Comparison of ENCODE assay signal across 25 cellular contexts in the genomic region with DNA sequence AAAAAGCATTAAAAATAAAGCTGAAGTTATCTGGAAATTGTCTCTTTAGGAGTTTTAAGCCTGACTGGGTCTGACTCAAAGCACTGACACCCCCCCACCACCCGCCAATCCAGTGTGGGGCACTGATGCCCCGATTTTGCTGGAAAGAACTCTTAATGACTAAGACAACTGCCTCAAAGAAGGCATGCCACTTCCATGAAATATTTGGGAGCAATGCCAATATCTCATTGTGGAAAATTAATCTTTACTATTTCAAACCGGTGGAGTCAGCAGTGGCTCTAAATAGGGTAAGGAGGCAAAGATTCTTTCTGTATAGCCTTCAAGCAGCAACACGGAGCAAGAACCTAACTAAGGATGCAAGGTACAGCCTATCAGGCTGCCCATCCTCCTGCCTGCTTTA. TPM values are rescaled to one million over a fixed set of nuclear protein-coding genes. Genes with fewer than 3 reads are reported as not detected.
DNase-seq lines count a peak whose midpoint lies in the region; ATAC-seq, FAIRE-seq and TF ChIP-seq lines count a peak whose summit lies in the region.
"Had no signal": no experiment of that assay in that cellular context is flagged by ENCODE, and none has a peak within 500 bp of the region (broad histone marks: within the 10 kb centered on the region; RNA-seq: fewer than 3 reads in every experiment).

No MANE protein-coding gene starts in this region.

- peak; percentile 13 for ATAC-seq in omental fat pad (ENCODE audit: low FRiP score)
- no peak for ATAC-seq in GM18907 (IDR thresholded peaks at IDR 0.05; ENCODE audit: unreplicated experiment)
- ATAC-seq: activated naive CD4-positive, alpha-beta T cell treated with anti-CD3 and anti-CD28 coated beads, Interleukin-2, amount 50 U/mL, for 72 hours; activated T-helper 17 cell treated with anti-CD3 and anti-CD28 coated beads, Interleukin-2, amount 50 U/mL, for 72 hours; psoas muscle; Right ventricle myocardium inferior had no signal

- no peaks in the 10 kb centered on the region for H3K9me2 ChIP-seq in SK-N-SH

- no peak overlapping the region for H3K4me3 ChIP-seq in SK-N-SH (ENCODE audit: low read depth in 2 of 2, low read length in 1 of 2)
- no peak overlapping the region for H3K4me3 ChIP-seq in fibroblast of lung (replicated peaks in 1 of 4; ENCODE audit: control extremely low read depth in 1 of 4, insufficient read depth in 1 of 4, low read depth in 3 of 4, low read length in 4 of 4)
- H3K4me3 ChIP-seq: psoas muscle, stomach, tibial nerve had no signal

- peak in 1 of 2 experiments; percentile 47; a peak in 1 of 4 replicates for TF ChIP-seq EP300 in SK-N-SH (IDR thresholded peaks at IDR 0.05; ENCODE audit: borderline replicate concordance in 1 of 2, low read depth in 1 of 2, low read length in 1 of 2)

- 29% methylated on average over 4 of the region's 4 CpGs for WGBS in SK-N-SH (ENCODE audit: low lambda C conversion rate)

- H3K9ac ChIP-seq in SK-N-SH (no peak overlapping the region; the same call in 1 of the 2 replicates), fibroblast of lung (ENCODE audit: insufficient read depth, low read length) (no peak overlapping the region)
- H3K9ac ChIP-seq: KMS-11 had no signal

- H2AFZ ChIP-seq in SK-N-SH (ENCODE audit: low read depth) (no peak overlapping the region), fibroblast of lung (ENCODE audit: low read length) (no peak overlapping the region)

- CTCF ChIA-PET in SK-N-SH (lab: Yijun Ruan, JAX), result interaction anchor here (2.4 kb wide), 1 partner anchor 59 kb away, joined by 6 read pairs; no protein-coding TSS in a partner anchor

- TF ChIP-seq CTCF in SK-N-SH (IDR thresholded peaks at IDR 0.05), result no peak
- no peak for TF ChIP-seq CTCF in fibroblast of lung (conservative IDR thresholded peaks at IDR 0.05 in 1 of 2, IDR thresholded peaks at IDR 0.05 in 1 of 2; ENCODE audit: low read depth in 1 of 2, low read length in 2 of 2)
- no peak for TF ChIP-seq CTCF in omental fat pad (IDR thresholded peaks at IDR 0.05)

- H3K79me2 ChIP-seq in SK-N-SH (ENCODE audit: insufficient read depth) (peaks cover 55% of the 10 kb centered on the region), fibroblast of lung (ENCODE audit: control insufficient read depth, insufficient read depth, low read length) (peaks cover 5% of the 10 kb centered on the region)

- H3K27ac ChIP-seq in SK-N-SH (ENCODE audit: low read depth in 2 of 2, low read length in 1 of 2) (peak overlapping the region in 1 of 2 experiments; percentile 30; a peak in 2 of 4 replicates), fibroblast of lung (ENCODE audit: insufficient read depth, low read length) (no peak overlapping the region)
- H3K27ac ChIP-seq: KMS-11, psoas muscle, stomach had no signal

- TF ChIP-seq POLR2A in H54 (IDR thresholded peaks at IDR 0.05; ENCODE audit: low read depth, low read length), result no peak

- H3K9me3 ChIP-seq in SK-N-SH, result no peaks in the 10 kb centered on the region
- no peaks in the 10 kb centered on the region for H3K9me3 ChIP-seq in fibroblast of lung (ENCODE audit: control insufficient read depth, insufficient read depth, low read depth, low read length)
- H3K9me3 ChIP-seq: psoas muscle, stomach, tibial nerve had no signal

- DNase-seq in H54 (ENCODE audit: insufficient read length, low spot score) (no peak), SK-N-SH (no peak), fibroblast of lung (ENCODE audit: low read depth in 2 of 2) (peak; percentile 36 to 42), omental fat pad (ENCODE audit: low spot score) (no peak), cerebellar cortex (ENCODE audit: low spot score) (no peak), NCI-H2081 (lab: John Stamatoyannopoulos, UW) (no peak), Kasumi-1 (lab: John Stamatoyannopoulos, UW) (no peak)
- DNase-seq: activated B cell treated with CpG ODN at 0.5 μM for 24 hours; activated CD4-positive, alpha-beta T cell treated with anti-CD3 and anti-CD28 coated beads, Interleukin-2, amount 50 U/mL, for 48 hours; activated CD8-positive, alpha-beta memory T cell treated with anti-CD3 and anti-CD28 coated beads, Interleukin-2, amount 50 U/mL, for 4 hours; CD4-positive, CD25-positive, alpha-beta regulatory T cell; effector CD4-positive, alpha-beta T cell; GOT3; kidney; NCI-H1048; NCI-H187 treated with DMSO at 0.1 percent for 48 hours; psoas muscle; stomach; T1000 had no signal

- POLR2A ChIA-PET in SK-N-SH (lab: Yijun Ruan, JAX), result interaction anchor here (0.9 to 1.2 kb wide), 2 partner anchors 23 kb away, joined by 3 to 4 read pairs; partner anchors contain the start of genes PJVK and PRKRA

- peaks cover 9% of the 10 kb centered on the region for H3F3A ChIP-seq in SK-N-SH (replicated peaks; ENCODE audit: insufficient read depth)

- FAIRE-seq in H54 (lab: Jason Lieb, UNC), result peak; percentile 20
- FAIRE-seq: kidney had no signal

- H3K36me3 ChIP-seq in SK-N-SH (replicated peaks in 1 of 2; ENCODE audit: control insufficient read depth in 1 of 2, insufficient read depth in 2 of 2, low read length in 1 of 2) (peaks cover 5 to 13% of the 10 kb centered on the region in 2 experiments), fibroblast of lung (ENCODE audit: control insufficient read depth, insufficient read depth, low read length) (no peaks in the 10 kb centered on the region)

- H4K20me1 ChIP-seq in SK-N-SH (ENCODE audit: insufficient read depth) (no peaks in the 10 kb centered on the region; the same call in 1 of the 2 replicates), fibroblast of lung (ENCODE audit: control insufficient read depth, extremely low read depth, insufficient read depth, low read length) (no peaks in the 10 kb centered on the region)

- no peaks in the 10 kb centered on the region for H3K27me3 ChIP-seq in SK-N-SH (ENCODE audit: insufficient read depth)
- no peaks in the 10 kb centered on the region for H3K27me3 ChIP-seq in fibroblast of lung (ENCODE audit: control insufficient read depth, insufficient read depth, low read length)
- H3K27me3 ChIP-seq: stomach, tibial nerve had no signal

- H3K4me1 ChIP-seq in SK-N-SH (ENCODE audit: control insufficient read depth in 1 of 2, insufficient read depth in 2 of 2, low read depth in 1 of 2, low read length in 1 of 2), result peaks cover 7 to 14% of the 10 kb centered on the region in 2 experiments
- peaks cover 2% of the 10 kb centered on the region for H3K4me1 ChIP-seq in fibroblast of lung (ENCODE audit: control insufficient read depth, extremely low read depth, insufficient read depth, low read length)

- TF ChIP-seq RAD21 in SK-N-SH (IDR thresholded peaks at IDR 0.05; ENCODE audit: low read length), result no peak

- H3K4me2 ChIP-seq in SK-N-SH (peak overlapping the region; percentile 32), fibroblast of lung (ENCODE audit: extremely low read depth, insufficient read depth, low read length) (no peak overlapping the region)
- H3K4me2 ChIP-seq: KMS-11 had no signal

TF ChIP-seq in SK-N-SH, 30 proteins besides CTCF, POLR2A, EP300 and RAD21 (continues in another document):
- TF ChIP-seq EZH2phosphoT487 (IDR thresholded peaks at IDR 0.05; ENCODE audit: borderline replicate concordance, low read depth) (no peak), FOXM1 (IDR thresholded peaks at IDR 0.05; ENCODE audit: low read depth) (no peak), TEAD4 (IDR thresholded peaks at IDR 0.05; ENCODE audit: borderline replicate concordance, insufficient read depth) (0 out of 2 replicates have a peak, but pooled peaks have one; percentile 17), POLR2AphosphoS5 (IDR thresholded peaks at IDR 0.05; ENCODE audit: low read depth, low read length) (no peak), RCOR1 (IDR thresholded peaks at IDR 0.05; ENCODE audit: low read length) (no peak), JUND (IDR thresholded peaks at IDR 0.05) (peak; percentile 65), FOXJ3 (CRISPR knock-in tag; IDR thresholded peaks at IDR 0.05) (no peak)
- TF ChIP-seq, protein P1, sequence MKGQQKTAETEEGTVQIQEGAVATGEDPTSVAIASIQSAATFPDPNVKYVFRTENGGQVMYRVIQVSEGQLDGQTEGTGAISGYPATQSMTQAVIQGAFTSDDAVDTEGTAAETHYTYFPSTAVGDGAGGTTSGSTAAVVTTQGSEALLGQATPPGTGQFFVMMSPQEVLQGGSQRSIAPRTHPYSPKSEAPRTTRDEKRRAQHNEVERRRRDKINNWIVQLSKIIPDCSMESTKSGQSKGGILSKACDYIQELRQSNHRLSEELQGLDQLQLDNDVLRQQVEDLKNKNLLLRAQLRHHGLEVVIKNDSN (IDR thresholded peaks at IDR 0.05; ENCODE audit: borderline replicate concordance, low read depth), result no peak

RNA-seq across cellular contexts. Expression of gene FKBP7, which starts 4.5 kb away (rescaled TPM):
- 34.7 and 35.6 TPM in 2 replicates for polyA plus RNA-seq in SK-N-SH (2012; rRNA removed)
- 50.4 and 59.5 TPM in 2 replicates for polyA plus RNA-seq in SK-N-SH (2012; cell fraction: cytosol; rRNA removed)
- 20.1 and 20.2 TPM in 2 replicates for polyA plus RNA-seq in SK-N-SH (2012; cell fraction: nucleus; rRNA removed)
- 47.5 and 54.3 TPM in 2 replicates for total RNA-seq in fibroblast of lung
- 46.1 and 57.7 TPM in 2 replicates for polyA plus RNA-seq in fibroblast of lung
- polyA plus RNA-seq in fibroblast of lung (2012), result 38.1 and 42.8 TPM in 2 replicates
- polyA minus RNA-seq in fibroblast of lung (ENCODE audit: low replicate concordance), result 2.6 and 4.1 TPM in 2 replicates
- total RNA-seq in omental fat pad, result 10 to 100 TPM in 3 of 4 donors, 1 to 10 TPM in 1; 6.8 to 17.5 (median 15.3) TPM

RNA-seq across cellular contexts. Expression of gene PLEKHA3, which starts 6.3 kb away (rescaled TPM):
- polyA plus RNA-seq in SK-N-SH (2012; rRNA removed) (5.7 and 6.4 TPM in 2 replicates), fibroblast of lung (26.3 and 34.6 TPM in 2 replicates)
- 8.2 and 18.3 TPM in 2 replicates for polyA plus RNA-seq in SK-N-SH (2012; cell fraction: cytosol; rRNA removed)
- 2.0 and 5.1 TPM in 2 replicates for polyA plus RNA-seq in SK-N-SH (2012; cell fraction: nucleus; rRNA removed)
- total RNA-seq in fibroblast of lung (5.9 and 6.2 TPM in 2 replicates), omental fat pad (10 to 100 TPM in 3 of 4 donors, 1 to 10 TPM in 1; 9.4 to 13.2 (median 11.2) TPM)
- 9.0 and 12.0 TPM in 2 replicates for polyA plus RNA-seq in fibroblast of lung (2012)
- 2.1 and 2.4 TPM in 2 replicates for polyA minus RNA-seq in fibroblast of lung (ENCODE audit: low replicate concordance)

RNA-seq across cellular contexts. Expression of gene PJVK, which starts 22.8 kb away (rescaled TPM):
- polyA plus RNA-seq in SK-N-SH (2012; rRNA removed) (5.3 and 10.8 TPM in 2 replicates), fibroblast of lung (0.89 and 1.4 TPM in 2 replicates)
- 1.8 TPM in 2 replicates for polyA plus RNA-seq in SK-N-SH (2012; cell fraction: cytosol; rRNA removed)
- 21.4 and 54.0 TPM in 2 replicates for polyA plus RNA-seq in SK-N-SH (2012; cell fraction: nucleus; rRNA removed)
- total RNA-seq in fibroblast of lung (2.1 and 4.3 TPM in 2 replicates), omental fat pad (1 to 10 TPM; 2.2 to 2.8 (median 2.5) TPM)
- 0.92 and 1.0 TPM in 2 replicates for polyA plus RNA-seq in fibroblast of lung (2012)
- polyA minus RNA-seq in fibroblast of lung (ENCODE audit: low replicate concordance), result not detected in 2 replicates

RNA-seq across cellular contexts. Expression of gene PRKRA, which starts 23.0 kb away (rescaled TPM):
- polyA plus RNA-seq in SK-N-SH (2012; rRNA removed) (35.7 and 44.3 TPM in 2 replicates), fibroblast of lung (46.3 and 54.6 TPM in 2 replicates)
- polyA plus RNA-seq in SK-N-SH (2012; cell fraction: cytosol; rRNA removed), result 42.6 and 44.6 TPM in 2 replicates
- 38.9 and 48.6 TPM in 2 replicates for polyA plus RNA-seq in SK-N-SH (2012; cell fraction: nucleus; rRNA removed)
- total RNA-seq in fibroblast of lung (40.5 and 45.7 TPM in 2 replicates), omental fat pad (10 to 100 TPM; 50.7 to 67.4 (median 60.4) TPM)
- polyA plus RNA-seq in fibroblast of lung (2012), result 34.9 and 35.3 TPM in 2 replicates
- polyA minus RNA-seq in fibroblast of lung (ENCODE audit: low replicate concordance), result 5.5 and 7.8 TPM in 2 replicates

Comparison
In these comparisons a context has a peak if more than half of its experiments do, and no peak if none do; other contexts are left out.
1. DNase-seq: peak in fibroblast of lung (2 of 2); none in H54 (single experiment), SK-N-SH (single experiment), omental fat pad (single experiment), cerebellar cortex (single experiment), NCI-H2081 (0 of 2) and Kasumi-1 (0 of 2).